ENCODE assay signal across 1 cellular context in genomic region chr6:79404261-79404660, GRCh38.
TF ChIP-seq lines count a peak whose summit lies in the region.

No MANE protein-coding gene starts in this region.

TF ChIP-seq in K562, 482 proteins besides CTCF, POLR2A, EP300 and RAD21 (continued from another document):
- TF ChIP-seq THAP12 (CRISPR knock-in tag; IDR thresholded peaks at IDR 0.05) (no peak), PCBP1 (IDR thresholded peaks at IDR 0.05; ENCODE audit: low read depth, low read length, poor library complexity, severe bottlenecking) (no peak), CLOCK (CRISPR knock-in tag; IDR thresholded peaks at IDR 0.05; ENCODE audit: borderline replicate concordance) (no peak), ATF6 (CRISPR knock-in tag; IDR thresholded peaks at IDR 0.05) (no peak), ZNF507 (tag; conservative IDR thresholded peaks at IDR 0.05) (no peak), ELF4 (CRISPR knock-in tag; IDR thresholded peaks at IDR 0.05) (no peak), ELK1 (CRISPR knock-in tag; IDR thresholded peaks at IDR 0.05) (no peak)
- TF ChIP-seq, protein P1, sequence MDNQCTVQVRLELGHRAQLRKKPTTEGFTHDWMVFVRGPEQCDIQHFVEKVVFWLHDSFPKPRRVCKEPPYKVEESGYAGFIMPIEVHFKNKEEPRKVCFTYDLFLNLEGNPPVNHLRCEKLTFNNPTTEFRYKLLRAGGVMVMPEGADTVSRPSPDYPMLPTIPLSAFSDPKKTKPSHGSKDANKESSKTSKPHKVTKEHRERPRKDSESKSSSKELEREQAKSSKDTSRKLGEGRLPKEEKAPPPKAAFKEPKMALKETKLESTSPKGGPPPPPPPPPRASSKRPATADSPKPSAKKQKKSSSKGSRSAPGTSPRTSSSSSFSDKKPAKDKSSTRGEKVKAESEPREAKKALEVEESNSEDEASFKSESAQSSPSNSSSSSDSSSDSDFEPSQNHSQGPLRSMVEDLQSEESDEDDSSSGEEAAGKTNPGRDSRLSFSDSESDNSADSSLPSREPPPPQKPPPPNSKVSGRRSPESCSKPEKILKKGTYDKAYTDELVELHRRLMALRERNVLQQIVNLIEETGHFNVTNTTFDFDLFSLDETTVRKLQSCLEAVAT (IDR thresholded peaks at IDR 0.05) = no peak
- TF ChIP-seq, protein P2, sequence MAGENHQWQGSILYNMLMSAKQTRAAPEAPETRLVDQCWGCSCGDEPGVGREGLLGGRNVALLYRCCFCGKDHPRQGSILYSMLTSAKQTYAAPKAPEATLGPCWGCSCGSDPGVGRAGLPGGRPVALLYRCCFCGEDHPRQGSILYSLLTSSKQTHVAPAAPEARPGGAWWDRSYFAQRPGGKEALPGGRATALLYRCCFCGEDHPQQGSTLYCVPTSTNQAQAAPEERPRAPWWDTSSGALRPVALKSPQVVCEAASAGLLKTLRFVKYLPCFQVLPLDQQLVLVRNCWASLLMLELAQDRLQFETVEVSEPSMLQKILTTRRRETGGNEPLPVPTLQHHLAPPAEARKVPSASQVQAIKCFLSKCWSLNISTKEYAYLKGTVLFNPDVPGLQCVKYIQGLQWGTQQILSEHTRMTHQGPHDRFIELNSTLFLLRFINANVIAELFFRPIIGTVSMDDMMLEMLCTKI (IDR thresholded peaks at IDR 0.05; ENCODE audit: partially characterized antibody) = no peak
- TF ChIP-seq, protein P3, sequence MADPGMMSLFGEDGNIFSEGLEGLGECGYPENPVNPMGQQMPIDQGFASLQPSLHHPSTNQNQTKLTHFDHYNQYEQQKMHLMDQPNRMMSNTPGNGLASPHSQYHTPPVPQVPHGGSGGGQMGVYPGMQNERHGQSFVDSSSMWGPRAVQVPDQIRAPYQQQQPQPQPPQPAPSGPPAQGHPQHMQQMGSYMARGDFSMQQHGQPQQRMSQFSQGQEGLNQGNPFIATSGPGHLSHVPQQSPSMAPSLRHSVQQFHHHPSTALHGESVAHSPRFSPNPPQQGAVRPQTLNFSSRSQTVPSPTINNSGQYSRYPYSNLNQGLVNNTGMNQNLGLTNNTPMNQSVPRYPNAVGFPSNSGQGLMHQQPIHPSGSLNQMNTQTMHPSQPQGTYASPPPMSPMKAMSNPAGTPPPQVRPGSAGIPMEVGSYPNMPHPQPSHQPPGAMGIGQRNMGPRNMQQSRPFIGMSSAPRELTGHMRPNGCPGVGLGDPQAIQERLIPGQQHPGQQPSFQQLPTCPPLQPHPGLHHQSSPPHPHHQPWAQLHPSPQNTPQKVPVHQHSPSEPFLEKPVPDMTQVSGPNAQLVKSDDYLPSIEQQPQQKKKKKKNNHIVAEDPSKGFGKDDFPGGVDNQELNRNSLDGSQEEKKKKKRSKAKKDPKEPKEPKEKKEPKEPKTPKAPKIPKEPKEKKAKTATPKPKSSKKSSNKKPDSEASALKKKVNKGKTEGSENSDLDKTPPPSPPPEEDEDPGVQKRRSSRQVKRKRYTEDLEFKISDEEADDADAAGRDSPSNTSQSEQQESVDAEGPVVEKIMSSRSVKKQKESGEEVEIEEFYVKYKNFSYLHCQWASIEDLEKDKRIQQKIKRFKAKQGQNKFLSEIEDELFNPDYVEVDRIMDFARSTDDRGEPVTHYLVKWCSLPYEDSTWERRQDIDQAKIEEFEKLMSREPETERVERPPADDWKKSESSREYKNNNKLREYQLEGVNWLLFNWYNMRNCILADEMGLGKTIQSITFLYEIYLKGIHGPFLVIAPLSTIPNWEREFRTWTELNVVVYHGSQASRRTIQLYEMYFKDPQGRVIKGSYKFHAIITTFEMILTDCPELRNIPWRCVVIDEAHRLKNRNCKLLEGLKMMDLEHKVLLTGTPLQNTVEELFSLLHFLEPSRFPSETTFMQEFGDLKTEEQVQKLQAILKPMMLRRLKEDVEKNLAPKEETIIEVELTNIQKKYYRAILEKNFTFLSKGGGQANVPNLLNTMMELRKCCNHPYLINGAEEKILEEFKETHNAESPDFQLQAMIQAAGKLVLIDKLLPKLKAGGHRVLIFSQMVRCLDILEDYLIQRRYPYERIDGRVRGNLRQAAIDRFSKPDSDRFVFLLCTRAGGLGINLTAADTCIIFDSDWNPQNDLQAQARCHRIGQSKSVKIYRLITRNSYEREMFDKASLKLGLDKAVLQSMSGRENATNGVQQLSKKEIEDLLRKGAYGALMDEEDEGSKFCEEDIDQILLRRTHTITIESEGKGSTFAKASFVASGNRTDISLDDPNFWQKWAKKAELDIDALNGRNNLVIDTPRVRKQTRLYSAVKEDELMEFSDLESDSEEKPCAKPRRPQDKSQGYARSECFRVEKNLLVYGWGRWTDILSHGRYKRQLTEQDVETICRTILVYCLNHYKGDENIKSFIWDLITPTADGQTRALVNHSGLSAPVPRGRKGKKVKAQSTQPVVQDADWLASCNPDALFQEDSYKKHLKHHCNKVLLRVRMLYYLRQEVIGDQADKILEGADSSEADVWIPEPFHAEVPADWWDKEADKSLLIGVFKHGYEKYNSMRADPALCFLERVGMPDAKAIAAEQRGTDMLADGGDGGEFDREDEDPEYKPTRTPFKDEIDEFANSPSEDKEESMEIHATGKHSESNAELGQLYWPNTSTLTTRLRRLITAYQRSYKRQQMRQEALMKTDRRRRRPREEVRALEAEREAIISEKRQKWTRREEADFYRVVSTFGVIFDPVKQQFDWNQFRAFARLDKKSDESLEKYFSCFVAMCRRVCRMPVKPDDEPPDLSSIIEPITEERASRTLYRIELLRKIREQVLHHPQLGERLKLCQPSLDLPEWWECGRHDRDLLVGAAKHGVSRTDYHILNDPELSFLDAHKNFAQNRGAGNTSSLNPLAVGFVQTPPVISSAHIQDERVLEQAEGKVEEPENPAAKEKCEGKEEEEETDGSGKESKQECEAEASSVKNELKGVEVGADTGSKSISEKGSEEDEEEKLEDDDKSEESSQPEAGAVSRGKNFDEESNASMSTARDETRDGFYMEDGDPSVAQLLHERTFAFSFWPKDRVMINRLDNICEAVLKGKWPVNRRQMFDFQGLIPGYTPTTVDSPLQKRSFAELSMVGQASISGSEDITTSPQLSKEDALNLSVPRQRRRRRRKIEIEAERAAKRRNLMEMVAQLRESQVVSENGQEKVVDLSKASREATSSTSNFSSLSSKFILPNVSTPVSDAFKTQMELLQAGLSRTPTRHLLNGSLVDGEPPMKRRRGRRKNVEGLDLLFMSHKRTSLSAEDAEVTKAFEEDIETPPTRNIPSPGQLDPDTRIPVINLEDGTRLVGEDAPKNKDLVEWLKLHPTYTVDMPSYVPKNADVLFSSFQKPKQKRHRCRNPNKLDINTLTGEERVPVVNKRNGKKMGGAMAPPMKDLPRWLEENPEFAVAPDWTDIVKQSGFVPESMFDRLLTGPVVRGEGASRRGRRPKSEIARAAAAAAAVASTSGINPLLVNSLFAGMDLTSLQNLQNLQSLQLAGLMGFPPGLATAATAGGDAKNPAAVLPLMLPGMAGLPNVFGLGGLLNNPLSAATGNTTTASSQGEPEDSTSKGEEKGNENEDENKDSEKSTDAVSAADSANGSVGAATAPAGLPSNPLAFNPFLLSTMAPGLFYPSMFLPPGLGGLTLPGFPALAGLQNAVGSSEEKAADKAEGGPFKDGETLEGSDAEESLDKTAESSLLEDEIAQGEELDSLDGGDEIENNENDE (IDR thresholded peaks at IDR 0.05; ENCODE audit: low read depth, low read length) = no peak
